In genomic region chr1:83016354-83016753, GRCh38 we compare ENCODE assay signal across 3 cellular contexts.
"Had no signal": no experiment of that assay in that cellular context is flagged by ENCODE, and none has a peak within 500 bp of the region (broad histone marks: within the 10 kb centered on the region; RNA-seq: fewer than 3 reads in every experiment).

No MANE protein-coding gene starts in this region.

- DNase-seq: GDM1, GF-D8 had no signal

- ATAC-seq: GM12878 had no signal

- H3K4me3 ChIP-seq: GM12878 had no signal
